In the genomic region with DNA sequence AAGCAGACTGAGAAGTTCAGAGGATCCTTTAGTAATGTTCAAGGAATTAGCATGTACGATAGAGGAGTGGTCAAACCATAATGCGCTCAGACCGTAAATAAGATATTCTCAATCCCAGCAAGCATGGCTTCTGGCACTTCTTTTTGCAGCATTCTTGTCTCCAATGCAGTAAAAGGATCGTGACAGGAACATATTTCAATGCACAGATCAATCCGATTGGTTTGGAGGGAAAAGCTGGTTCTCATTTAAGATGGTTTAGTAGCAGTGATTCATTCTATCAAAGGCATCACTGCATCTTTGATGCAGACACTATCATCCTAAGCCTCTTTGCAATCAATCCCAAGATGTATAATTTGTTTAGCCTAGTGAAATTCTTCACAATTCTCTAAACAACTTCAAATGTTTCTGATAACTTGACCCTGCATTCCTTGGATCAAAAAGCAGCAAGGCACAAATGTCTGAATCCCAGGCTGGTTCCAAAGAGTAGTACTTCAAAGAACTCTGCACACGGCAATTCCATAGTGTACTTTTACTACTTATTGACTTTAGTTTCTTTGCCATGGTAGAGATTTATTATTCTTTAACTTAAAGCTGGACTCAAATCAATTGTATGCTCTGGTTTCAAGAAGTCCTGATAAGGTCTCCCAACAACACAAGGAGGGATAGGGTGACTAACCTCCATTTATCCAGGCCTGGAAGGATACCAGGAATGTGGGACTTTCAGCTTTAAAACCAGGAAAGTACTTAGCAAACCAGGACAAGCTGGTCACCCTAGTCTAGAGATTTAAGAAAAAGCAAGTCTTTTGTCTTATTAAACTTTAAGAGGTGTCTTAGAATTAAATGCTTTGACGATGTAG, we compare ENCODE assay signal across 18 cellular contexts.
DNase-seq lines count a peak whose midpoint lies in the region; ATAC-seq and TF ChIP-seq lines count a peak whose summit lies in the region.
"Had no signal": no experiment of that assay in that cellular context is flagged by ENCODE, and none has a peak within 500 bp of the region (broad histone marks: within the 10 kb centered on the region; RNA-seq: fewer than 3 reads in every experiment).

No MANE protein-coding gene starts in this region.

- H3K27me3 ChIP-seq in breast epithelium: no peaks in the 10 kb centered on the region
- H3K27me3 ChIP-seq: ascending aorta, heart left ventricle, uterus had no signal

- peak; percentile 62 for DNase-seq in EL
- peak; percentile 67 for DNase-seq in NCI-H226
- DNase-seq in glomerular visceral epithelial cell (ENCODE audit: extremely low spot score): peak; percentile 74
- peak; percentile 41 for DNase-seq in non-pigmented ciliary epithelial cell (ENCODE audit: low read depth)
- DNase-seq in NCI-H2107 (lab: John Stamatoyannopoulos, UW): no peak
- no peak for DNase-seq in OCI-M1 (lab: John Stamatoyannopoulos, UW)
- no peak for DNase-seq in breast epithelium (ENCODE audit: low spot score in 2 of 2)
- DNase-seq: activated CD4-positive, alpha-beta T cell treated with anti-CD3 and anti-CD28 coated beads for 36 hours; activated CD8-positive, alpha-beta memory T cell treated with anti-CD3 and anti-CD28 coated beads, Interleukin-2, amount 50 U/mL, for 48 hours; GOT3; heart left ventricle; NCI-H69; nucleus accumbens; stimulated activated CD4-positive, alpha-beta T cell treated with anti-CD3 and anti-CD28 coated beads, Interleukin-2, amount 100 ng/mL, for 24 hours; uterus had no signal

- H3K4me3 ChIP-seq in breast epithelium: no peak overlapping the region
- H3K4me3 ChIP-seq: ascending aorta, heart left ventricle, K562, uterus had no signal

- intact Hi-C loops in breast epithelium (cut with DNase I; ENCODE audit: low total_unique reads): no loop called here

- ATAC-seq in GM21723 (IDR thresholded peaks at IDR 0.05; ENCODE audit: unreplicated experiment): no peak
- ATAC-seq: activated CD4-positive, alpha-beta T cell treated with anti-CD3 and anti-CD28 coated beads for 36 hours; heart left ventricle; K562 had no signal

- no peak for TF ChIP-seq POLR2A in breast epithelium (IDR thresholded peaks at IDR 0.05)

- no peaks in the 10 kb centered on the region for H3K9me3 ChIP-seq in breast epithelium
- H3K9me3 ChIP-seq: ascending aorta, heart left ventricle, uterus had no signal

- no peaks in the 10 kb centered on the region for H3K36me3 ChIP-seq in breast epithelium
- H3K36me3 ChIP-seq: ascending aorta, heart left ventricle, uterus had no signal

- no peaks in the 10 kb centered on the region for H3K4me1 ChIP-seq in breast epithelium
- H3K4me1 ChIP-seq: ascending aorta, heart left ventricle, uterus had no signal

- no peak for TF ChIP-seq CTCF in breast epithelium (IDR thresholded peaks at IDR 0.05)

- H3K27ac ChIP-seq in breast epithelium: no peak overlapping the region
- H3K27ac ChIP-seq: ascending aorta, heart left ventricle, uterus had no signal

Comparison
In these comparisons a context has a peak if more than half of its experiments do, and no peak if none do; other contexts are left out.
1. DNase-seq: peak in EL (single experiment), NCI-H226 (single experiment), glomerular visceral epithelial cell (single experiment) and non-pigmented ciliary epithelial cell (single experiment); none in NCI-H2107 (single experiment), OCI-M1 (single experiment) and breast epithelium (0 of 2).